Comparison of ENCODE assay signal across 9 cellular contexts in genomic region chr1:225816643-225817538, GRCh38. TPM values are rescaled to one million over a fixed set of nuclear protein-coding genes. Genes with fewer than 3 reads are reported as not detected.
DNase-seq lines count a peak whose midpoint lies in the region; ATAC-seq and TF ChIP-seq lines count a peak whose summit lies in the region.
"Had no signal": no experiment of that assay in that cellular context is flagged by ENCODE, and none has a peak within 500 bp of the region (broad histone marks: within the 10 kb centered on the region; RNA-seq: fewer than 3 reads in every experiment).

No MANE protein-coding gene starts in this region.

- H3K4me3 Mint-ChIP-seq in natural killer cell = no peak overlapping the region

- H3K4me3 ChIP-seq in adipocyte (ENCODE audit: low read length) = peak overlapping the region; percentile 57
- no peak overlapping the region for H3K4me3 ChIP-seq in parathyroid adenoma (ENCODE audit: low read depth, low read length)

- H3K27me3 ChIP-seq in adipocyte (replicated peaks; ENCODE audit: control insufficient read depth, insufficient read depth, low read length) (no peaks in the 10 kb centered on the region), parathyroid adenoma (ENCODE audit: control insufficient read depth, insufficient read depth, low read length) (no peaks in the 10 kb centered on the region)

- intact Hi-C loops in cardiac septum (cut with DNase I) (loop anchor here (2.0 kb wide), 1 partner anchor 18 kb away; no protein-coding TSS in a partner anchor), natural killer cell (cut with micrococcal nuclease) (no loop called here)

- H2AFZ ChIP-seq in parathyroid adenoma = no peak overlapping the region

- TF ChIP-seq CTCF in parathyroid adenoma (IDR thresholded peaks at IDR 0.05) (no peak), natural killer cell (IDR thresholded peaks at IDR 0.05) (no peak)

- H3K4me1 ChIP-seq in adipocyte (ENCODE audit: control insufficient read depth, insufficient read depth, low read length) (peaks cover 80% of the 10 kb centered on the region), parathyroid adenoma (no peaks in the 10 kb centered on the region)

- no peaks in the 10 kb centered on the region for H3K9me3 Mint-ChIP-seq in natural killer cell

- peak overlapping the region; percentile 61 for H3K27ac ChIP-seq in parathyroid adenoma

- H3K9ac ChIP-seq in adipocyte (ENCODE audit: low read length) (peak overlapping the region; percentile 87), parathyroid adenoma (no peak overlapping the region)

- DNase-seq in AG08395 (ENCODE audit: low spot score) (peak; percentile 28), adipocyte (ENCODE audit: low read depth) (no peak), cardiac septum (ENCODE audit: low spot score) (peak; percentile 84), natural killer cell (no peak), epidermal melanocyte (ENCODE audit: insufficient read length, low spot score) (no peak), DMS79 treated with DMSO at 0.1 percent for 48 hours (lab: John Stamatoyannopoulos, UW) (no peak)
- DNase-seq: activated T-cell treated with anti-CD3 and anti-CD28 coated beads, Interleukin-2, amount 50 U/mL, for 48 hours had no signal

- no peak overlapping the region for H3K27ac Mint-ChIP-seq in natural killer cell

- H3K4me2 ChIP-seq in parathyroid adenoma (ENCODE audit: low read length) = no peak overlapping the region

- peaks cover 7% of the 10 kb centered on the region for H3K79me2 ChIP-seq in parathyroid adenoma

- no peak for ATAC-seq in natural killer cell
- ATAC-seq in GM21528 (IDR thresholded peaks at IDR 0.05; ENCODE audit: low FRiP score, unreplicated experiment) = no peak

- H3K36me3 Mint-ChIP-seq in natural killer cell = no peaks in the 10 kb centered on the region

- H3K36me3 ChIP-seq in adipocyte (ENCODE audit: control insufficient read depth, insufficient read depth, low read length, severe bottlenecking) = peaks cover 9% of the 10 kb centered on the region
- H3K36me3 ChIP-seq in parathyroid adenoma (ENCODE audit: control insufficient read depth, insufficient read depth, low read length) = no peaks in the 10 kb centered on the region

- no peaks in the 10 kb centered on the region for H3K4me1 Mint-ChIP-seq in natural killer cell

- no peaks in the 10 kb centered on the region for H3K27me3 Mint-ChIP-seq in natural killer cell (ENCODE audit: low read depth in 2 of 2)

- H3K9me3 ChIP-seq in adipocyte (ENCODE audit: control insufficient read depth, low read length) (no peaks in the 10 kb centered on the region), parathyroid adenoma (ENCODE audit: control insufficient read depth, low read length) (no peaks in the 10 kb centered on the region)

RNA-seq across cellular contexts. Expression of gene EPHX1, which starts 7.0 kb away (rescaled TPM):
- total RNA-seq in cardiac septum = 39.2 TPM
- total RNA-seq in natural killer cell = 1 to 10 TPM; 1.1 to 2.3 (median 1.5) TPM

RNA-seq across cellular contexts. Expression of gene SRP9, which starts 39.3 kb away (rescaled TPM):
- 182 TPM for total RNA-seq in cardiac septum
- total RNA-seq in natural killer cell = 100 to 1,000 TPM in 1 of 3 donors, 10 to 100 TPM in 2; 83.1 to 116 (median 93.0) TPM

Comparison
In these comparisons a context has a peak if more than half of its experiments do, and no peak if none do; other contexts are left out.
1. DNase-seq: peak in AG08395 (single experiment) and cardiac septum (single experiment); none in adipocyte (single experiment), natural killer cell (single experiment), epidermal melanocyte (single experiment) and DMS79 treated with DMSO at 0.1 percent for 48 hours (single experiment).
2. RNA of gene EPHX1, which starts 7.0 kb away (total RNA-seq): 39.2 TPM in cardiac septum (single experiment); 1.1 to 2.3 TPM in natural killer cell; every median in the first group is over 10 times any median in the second.